1 cellular context compared by ENCODE assay signal in the genomic region with DNA sequence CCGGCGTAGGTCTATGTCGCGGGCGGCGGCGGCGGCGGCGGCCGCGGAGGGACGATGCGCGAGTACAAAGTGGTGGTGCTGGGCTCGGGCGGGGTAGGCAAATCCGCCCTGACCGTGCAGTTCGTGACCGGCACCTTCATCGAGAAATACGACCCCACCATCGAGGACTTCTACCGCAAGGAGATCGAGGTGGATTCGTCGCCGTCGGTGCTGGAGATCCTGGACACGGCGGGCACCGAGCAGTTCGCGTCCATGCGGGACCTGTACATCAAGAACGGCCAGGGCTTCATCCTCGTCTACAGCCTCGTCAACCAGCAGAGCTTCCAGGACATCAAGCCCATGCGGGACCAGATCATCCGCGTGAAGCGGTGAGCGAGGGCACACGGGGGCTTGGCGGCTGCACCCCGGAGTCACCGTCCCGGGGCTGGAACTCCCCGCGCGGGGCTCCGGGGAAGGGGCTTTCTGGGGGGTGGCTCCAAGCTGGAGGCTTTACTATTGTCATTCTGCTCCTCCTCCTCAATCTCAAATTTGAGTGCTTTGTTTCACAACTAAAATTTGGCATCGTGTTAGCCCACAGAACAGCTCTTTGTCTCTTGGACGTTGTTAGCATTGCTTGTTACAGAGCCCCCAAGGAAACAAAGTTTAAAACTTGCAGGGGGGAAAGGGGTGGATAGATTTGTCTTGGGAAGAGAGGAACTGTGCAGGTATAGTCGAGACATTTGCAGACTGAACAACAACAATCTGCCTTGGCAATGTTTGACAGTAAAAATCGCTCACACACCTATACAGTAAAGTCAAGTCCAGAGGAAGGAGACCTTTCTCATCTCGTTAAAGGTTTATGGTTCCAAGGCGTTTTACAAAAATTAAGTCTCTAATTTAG.
TF ChIP-seq lines count a peak whose summit lies in the region.

No MANE protein-coding gene starts in this region.

TF ChIP-seq in GM12878, 131 proteins besides CTCF, POLR2A, EP300 and RAD21 (continued from another document):
- TF ChIP-seq, protein P1, sequence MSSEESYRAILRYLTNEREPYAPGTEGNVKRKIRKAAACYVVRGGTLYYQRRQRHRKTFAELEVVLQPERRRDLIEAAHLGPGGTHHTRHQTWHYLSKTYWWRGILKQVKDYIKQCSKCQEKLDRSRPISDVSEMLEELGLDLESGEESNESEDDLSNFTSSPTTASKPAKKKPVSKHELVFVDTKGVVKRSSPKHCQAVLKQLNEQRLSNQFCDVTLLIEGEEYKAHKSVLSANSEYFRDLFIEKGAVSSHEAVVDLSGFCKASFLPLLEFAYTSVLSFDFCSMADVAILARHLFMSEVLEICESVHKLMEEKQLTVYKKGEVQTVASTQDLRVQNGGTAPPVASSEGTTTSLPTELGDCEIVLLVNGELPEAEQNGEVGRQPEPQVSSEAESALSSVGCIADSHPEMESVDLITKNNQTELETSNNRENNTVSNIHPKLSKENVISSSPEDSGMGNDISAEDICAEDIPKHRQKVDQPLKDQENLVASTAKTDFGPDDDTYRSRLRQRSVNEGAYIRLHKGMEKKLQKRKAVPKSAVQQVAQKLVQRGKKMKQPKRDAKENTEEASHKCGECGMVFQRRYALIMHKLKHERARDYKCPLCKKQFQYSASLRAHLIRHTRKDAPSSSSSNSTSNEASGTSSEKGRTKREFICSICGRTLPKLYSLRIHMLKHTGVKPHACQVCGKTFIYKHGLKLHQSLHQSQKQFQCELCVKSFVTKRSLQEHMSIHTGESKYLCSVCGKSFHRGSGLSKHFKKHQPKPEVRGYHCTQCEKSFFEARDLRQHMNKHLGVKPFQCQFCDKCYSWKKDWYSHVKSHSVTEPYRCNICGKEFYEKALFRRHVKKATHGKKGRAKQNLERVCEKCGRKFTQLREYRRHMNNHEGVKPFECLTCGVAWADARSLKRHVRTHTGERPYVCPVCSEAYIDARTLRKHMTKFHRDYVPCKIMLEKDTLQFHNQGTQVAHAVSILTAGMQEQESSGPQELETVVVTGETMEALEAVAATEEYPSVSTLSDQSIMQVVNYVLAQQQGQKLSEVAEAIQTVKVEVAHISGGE (CRISPR knock-in tag; IDR thresholded peaks at IDR 0.05): no peak
- no peak for TF ChIP-seq NFIC (IDR thresholded peaks at IDR 0.05; ENCODE audit: low read depth, low read length)
- TF ChIP-seq, protein P2, sequence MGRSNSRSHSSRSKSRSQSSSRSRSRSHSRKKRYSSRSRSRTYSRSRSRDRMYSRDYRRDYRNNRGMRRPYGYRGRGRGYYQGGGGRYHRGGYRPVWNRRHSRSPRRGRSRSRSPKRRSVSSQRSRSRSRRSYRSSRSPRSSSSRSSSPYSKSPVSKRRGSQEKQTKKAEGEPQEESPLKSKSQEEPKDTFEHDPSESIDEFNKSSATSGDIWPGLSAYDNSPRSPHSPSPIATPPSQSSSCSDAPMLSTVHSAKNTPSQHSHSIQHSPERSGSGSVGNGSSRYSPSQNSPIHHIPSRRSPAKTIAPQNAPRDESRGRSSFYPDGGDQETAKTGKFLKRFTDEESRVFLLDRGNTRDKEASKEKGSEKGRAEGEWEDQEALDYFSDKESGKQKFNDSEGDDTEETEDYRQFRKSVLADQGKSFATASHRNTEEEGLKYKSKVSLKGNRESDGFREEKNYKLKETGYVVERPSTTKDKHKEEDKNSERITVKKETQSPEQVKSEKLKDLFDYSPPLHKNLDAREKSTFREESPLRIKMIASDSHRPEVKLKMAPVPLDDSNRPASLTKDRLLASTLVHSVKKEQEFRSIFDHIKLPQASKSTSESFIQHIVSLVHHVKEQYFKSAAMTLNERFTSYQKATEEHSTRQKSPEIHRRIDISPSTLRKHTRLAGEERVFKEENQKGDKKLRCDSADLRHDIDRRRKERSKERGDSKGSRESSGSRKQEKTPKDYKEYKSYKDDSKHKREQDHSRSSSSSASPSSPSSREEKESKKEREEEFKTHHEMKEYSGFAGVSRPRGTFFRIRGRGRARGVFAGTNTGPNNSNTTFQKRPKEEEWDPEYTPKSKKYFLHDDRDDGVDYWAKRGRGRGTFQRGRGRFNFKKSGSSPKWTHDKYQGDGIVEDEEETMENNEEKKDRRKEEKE (IDR thresholded peaks at IDR 0.05): no peak
- no peak for TF ChIP-seq SUPT20H (IDR thresholded peaks at IDR 0.05; ENCODE audit: borderline replicate concordance, control insufficient read depth, low read depth, low read length)
- TF ChIP-seq YY1 (IDR thresholded peaks at IDR 0.05; ENCODE audit: low read depth, low read length): no peak
- no peak for TF ChIP-seq RCOR1 (conservative IDR thresholded peaks at IDR 0.05; ENCODE audit: low read depth, low read length)
- TF ChIP-seq, protein P3, sequence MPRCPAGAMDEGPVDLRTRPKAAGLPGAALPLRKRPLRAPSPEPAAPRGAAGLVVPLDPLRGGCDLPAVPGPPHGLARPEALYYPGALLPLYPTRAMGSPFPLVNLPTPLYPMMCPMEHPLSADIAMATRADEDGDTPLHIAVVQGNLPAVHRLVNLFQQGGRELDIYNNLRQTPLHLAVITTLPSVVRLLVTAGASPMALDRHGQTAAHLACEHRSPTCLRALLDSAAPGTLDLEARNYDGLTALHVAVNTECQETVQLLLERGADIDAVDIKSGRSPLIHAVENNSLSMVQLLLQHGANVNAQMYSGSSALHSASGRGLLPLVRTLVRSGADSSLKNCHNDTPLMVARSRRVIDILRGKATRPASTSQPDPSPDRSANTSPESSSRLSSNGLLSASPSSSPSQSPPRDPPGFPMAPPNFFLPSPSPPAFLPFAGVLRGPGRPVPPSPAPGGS (IDR thresholded peaks at IDR 0.05; ENCODE audit: borderline replicate concordance, insufficient read depth, low read depth, low read length, poor library complexity, severe bottlenecking): no peak
- no peak for TF ChIP-seq JUND (IDR thresholded peaks at IDR 0.05; ENCODE audit: low read depth, low read length)
- TF ChIP-seq, protein P4, sequence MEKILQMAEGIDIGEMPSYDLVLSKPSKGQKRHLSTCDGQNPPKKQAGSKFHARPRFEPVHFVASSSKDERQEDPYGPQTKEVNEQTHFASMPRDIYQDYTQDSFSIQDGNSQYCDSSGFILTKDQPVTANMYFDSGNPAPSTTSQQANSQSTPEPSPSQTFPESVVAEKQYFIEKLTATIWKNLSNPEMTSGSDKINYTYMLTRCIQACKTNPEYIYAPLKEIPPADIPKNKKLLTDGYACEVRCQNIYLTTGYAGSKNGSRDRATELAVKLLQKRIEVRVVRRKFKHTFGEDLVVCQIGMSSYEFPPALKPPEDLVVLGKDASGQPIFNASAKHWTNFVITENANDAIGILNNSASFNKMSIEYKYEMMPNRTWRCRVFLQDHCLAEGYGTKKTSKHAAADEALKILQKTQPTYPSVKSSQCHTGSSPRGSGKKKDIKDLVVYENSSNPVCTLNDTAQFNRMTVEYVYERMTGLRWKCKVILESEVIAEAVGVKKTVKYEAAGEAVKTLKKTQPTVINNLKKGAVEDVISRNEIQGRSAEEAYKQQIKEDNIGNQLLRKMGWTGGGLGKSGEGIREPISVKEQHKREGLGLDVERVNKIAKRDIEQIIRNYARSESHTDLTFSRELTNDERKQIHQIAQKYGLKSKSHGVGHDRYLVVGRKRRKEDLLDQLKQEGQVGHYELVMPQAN (conservative IDR thresholded peaks at IDR 0.05): 0 out of 2 replicates have a peak, but pooled peaks have one; percentile 32
- TF ChIP-seq ETV6 (conservative IDR thresholded peaks at IDR 0.05 in 1 of 2, IDR thresholded peaks at IDR 0.05 in 1 of 2; ENCODE audit: borderline replicate concordance in 1 of 2, low read depth in 1 of 2): no peak
- TF ChIP-seq MYC (IDR thresholded peaks at IDR 0.05; ENCODE audit: insufficient read depth, insufficient read length, insufficient replicate concordance, low read length, severe bottlenecking): no peak
- TF ChIP-seq NFYA (IDR thresholded peaks at IDR 0.05; ENCODE audit: borderline replicate concordance, low read depth, low read length): no peak
- TF ChIP-seq, protein P5, sequence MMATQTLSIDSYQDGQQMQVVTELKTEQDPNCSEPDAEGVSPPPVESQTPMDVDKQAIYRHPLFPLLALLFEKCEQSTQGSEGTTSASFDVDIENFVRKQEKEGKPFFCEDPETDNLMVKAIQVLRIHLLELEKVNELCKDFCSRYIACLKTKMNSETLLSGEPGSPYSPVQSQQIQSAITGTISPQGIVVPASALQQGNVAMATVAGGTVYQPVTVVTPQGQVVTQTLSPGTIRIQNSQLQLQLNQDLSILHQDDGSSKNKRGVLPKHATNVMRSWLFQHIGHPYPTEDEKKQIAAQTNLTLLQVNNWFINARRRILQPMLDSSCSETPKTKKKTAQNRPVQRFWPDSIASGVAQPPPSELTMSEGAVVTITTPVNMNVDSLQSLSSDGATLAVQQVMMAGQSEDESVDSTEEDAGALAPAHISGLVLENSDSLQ (IDR thresholded peaks at IDR 0.05): no peak
